In the genomic region with DNA sequence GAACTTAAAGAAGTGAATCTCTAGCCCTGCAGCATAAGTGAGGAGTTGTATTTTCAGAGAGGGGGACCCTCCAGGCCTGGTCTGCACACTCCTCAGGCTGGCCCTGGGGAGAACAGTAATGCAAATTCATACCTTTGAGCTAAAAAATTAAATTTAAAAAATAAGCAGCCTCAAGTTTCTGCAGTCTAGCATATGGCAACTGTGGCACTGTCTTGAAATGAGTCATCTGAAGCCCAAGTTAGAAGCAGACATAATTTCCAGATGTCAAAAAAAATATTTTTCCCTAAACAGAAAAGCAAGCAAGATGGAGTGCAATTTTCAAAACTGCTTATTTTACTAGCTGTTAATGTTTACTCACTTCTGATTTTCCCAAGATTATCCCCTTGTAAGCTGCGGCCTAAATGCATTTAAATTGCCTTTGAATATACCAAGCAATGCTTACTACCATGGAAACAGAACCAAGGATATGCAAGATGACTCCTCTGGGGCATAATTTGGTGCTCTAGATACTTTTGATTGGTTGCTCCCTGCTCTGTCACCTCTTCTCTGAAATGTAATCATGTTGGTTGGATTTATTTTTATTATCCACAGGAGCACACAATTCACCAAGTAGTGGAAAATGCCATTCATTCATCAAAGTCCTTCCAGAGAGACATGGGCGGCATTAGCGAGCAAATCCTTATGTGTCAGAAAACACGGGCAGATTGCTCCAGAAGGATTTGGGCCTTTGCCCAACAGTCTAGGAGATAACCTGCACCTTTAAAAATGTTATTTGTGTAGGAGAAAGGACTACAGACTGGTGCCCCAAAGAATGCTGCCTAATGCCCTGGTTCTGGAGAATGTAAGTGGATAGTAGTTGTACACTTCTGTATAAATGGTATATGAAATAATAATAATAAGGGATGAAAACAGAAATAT, we compare ENCODE assay signal across 18 cellular contexts. TPM values are rescaled to one million over a fixed set of nuclear protein-coding genes. Genes with fewer than 3 reads are reported as not detected.
A peak's percentile ranks its signal among the peaks of the same experiment; 100 is the strongest.
DNase-seq lines count a peak whose midpoint lies in the region; ATAC-seq and TF ChIP-seq lines count a peak whose summit lies in the region.
"Had no signal": no experiment of that assay in that cellular context is flagged by ENCODE, and none has a peak within 500 bp of the region (broad histone marks: within the 10 kb centered on the region; RNA-seq: fewer than 3 reads in every experiment).

No MANE protein-coding gene starts in this region.

- H3K4me2 ChIP-seq in OCI-LY3 (ENCODE audit: low read length): peak overlapping the region; percentile 64

- BruUV-seq in A673 (replicated peaks; lab: Mats Ljungman, UMichigan): no TSS peak

- CTCF ChIA-PET in A673 (lab: Charles Lee): no interaction called here

- no peak overlapping the region for H3K9ac ChIP-seq in OCI-LY3 (ENCODE audit: low read length)

- no peak for TF ChIP-seq CTCF in OCI-LY3 (IDR thresholded peaks at IDR 0.05; ENCODE audit: low read depth, low read length)
- TF ChIP-seq CTCF in A673 (conservative IDR thresholded peaks at IDR 0.05; ENCODE audit: low read depth, low read length): no peak
- no peak for TF ChIP-seq CTCF in thyroid gland (IDR thresholded peaks at IDR 0.05)

- H4K20me1 ChIP-seq in OCI-LY3 (ENCODE audit: insufficient read depth, low read length): no peaks in the 10 kb centered on the region

- no peak overlapping the region for H2AFZ ChIP-seq in OCI-LY3 (ENCODE audit: low read depth, low read length)

- 84 to 89% methylated on average over 4 of the region's 4 CpGs for WGBS in thyroid gland, 2 donors

- peak; percentile 58 for ATAC-seq in GM18861 (IDR thresholded peaks at IDR 0.05; ENCODE audit: unreplicated experiment)
- peak; percentile 59 for ATAC-seq in HG02885 (IDR thresholded peaks at IDR 0.05; ENCODE audit: poor library complexity, unreplicated experiment)
- ATAC-seq in GM18873 (IDR thresholded peaks at IDR 0.05; ENCODE audit: low FRiP score, unreplicated experiment): no peak
- ATAC-seq: activated T-cell treated with anti-CD3 and anti-CD28 coated beads, Interleukin-2, amount 50 U/mL, for 4 hours; gastrocnemius medialis; HepG2; mucosa of descending colon had no signal

- DNase-seq in AG08395 (ENCODE audit: low spot score) (peak; percentile 24), NCI-H526 treated with DMSO at 0.1 percent for 48 hours (lab: John Stamatoyannopoulos, UW) (no peak), A673 (ENCODE audit: low spot score) (no peak), thyroid gland (no peak)
- DNase-seq: ACHN; activated CD4-positive, CD25-positive, alpha-beta regulatory T cell treated with anti-CD3 and anti-CD28 coated beads, Interleukin-2, amount 50 U/mL, for 72 hours; activated T-cell treated with anti-CD3 and anti-CD28 coated beads, Interleukin-2, amount 50 U/mL, for 4 hours; aorta; effector CD4-positive, alpha-beta T cell; gastrocnemius medialis; mucosa of descending colon; OCI-M1 had no signal

- peak overlapping the region; percentile 76 for H3K27ac ChIP-seq in OCI-LY3 (ENCODE audit: low read length)
- no peak overlapping the region for H3K27ac ChIP-seq in A673 (ENCODE audit: low read depth, low read length, poor library complexity, severe bottlenecking)
- H3K27ac ChIP-seq in thyroid gland: no peak overlapping the region
- H3K27ac ChIP-seq: gastrocnemius medialis, prostate gland had no signal

- TF ChIP-seq POLR2A in thyroid gland (IDR thresholded peaks at IDR 0.05): no peak

- intact Hi-C loops in A673 (cut with micrococcal nuclease; ENCODE audit: unreplicated experiment): loop anchor here (2.0 to 10.0 kb wide), 2 partner anchors 135 to 373 kb away; no protein-coding TSS in a partner anchor
- intact Hi-C loops in thyroid gland (cut with DNase I): no loop called here

- no peaks in the 10 kb centered on the region for H3K79me2 ChIP-seq in OCI-LY3 (ENCODE audit: low read length)

- H3K4me3 ChIP-seq in OCI-LY3 (ENCODE audit: low read length) (peak overlapping the region; percentile 12; the same call in 1 of the 2 replicates), A673 (ENCODE audit: low read depth, low read length, poor library complexity, severe bottlenecking) (no peak overlapping the region), thyroid gland (replicated peaks in 1 of 3) (no peak overlapping the region)
- H3K4me3 ChIP-seq: gastrocnemius medialis, mucosa of descending colon, prostate gland had no signal

- H3K9me3 ChIP-seq in OCI-LY3 (ENCODE audit: insufficient read depth, low read length) (no peaks in the 10 kb centered on the region), A673 (ENCODE audit: low read depth, low read length, poor library complexity, severe bottlenecking) (no peaks in the 10 kb centered on the region), thyroid gland (no peaks in the 10 kb centered on the region)
- H3K9me3 ChIP-seq: gastrocnemius medialis, mucosa of descending colon, prostate gland had no signal

- H3K27me3 ChIP-seq in OCI-LY3 (ENCODE audit: low read depth, low read length): no peaks in the 10 kb centered on the region
- H3K27me3 ChIP-seq in A673 (replicated peaks; ENCODE audit: insufficient read depth, low read depth, low read length, poor library complexity): no peaks in the 10 kb centered on the region
- no peaks in the 10 kb centered on the region for H3K27me3 ChIP-seq in thyroid gland
- H3K27me3 ChIP-seq: gastrocnemius medialis had no signal

- no peaks in the 10 kb centered on the region for H3K36me3 ChIP-seq in OCI-LY3 (replicated peaks; ENCODE audit: low read depth, low read length)
- no peaks in the 10 kb centered on the region for H3K36me3 ChIP-seq in A673 (ENCODE audit: insufficient read depth, low read length, poor library complexity, severe bottlenecking)
- no peaks in the 10 kb centered on the region for H3K36me3 ChIP-seq in thyroid gland
- H3K36me3 ChIP-seq: gastrocnemius medialis, prostate gland had no signal

- peaks cover 38% of the 10 kb centered on the region for H3K4me1 ChIP-seq in OCI-LY3 (ENCODE audit: low read length)
- H3K4me1 ChIP-seq in A673 (ENCODE audit: insufficient read depth, low read length, poor library complexity, severe bottlenecking): peaks cover 2% of the 10 kb centered on the region
- no peaks in the 10 kb centered on the region for H3K4me1 ChIP-seq in thyroid gland
- H3K4me1 ChIP-seq: gastrocnemius medialis, prostate gland had no signal

- POLR2A ChIA-PET in A673 (lab: Charles Lee; ENCODE audit: low non-redundant PET): no interaction called here

RNA-seq across cellular contexts. Expression of a gene that starts 25.0 kb away (rescaled TPM):
- total RNA-seq in A673 (2021): 16.3 and 17.9 TPM in 2 replicates
- total RNA-seq in thyroid gland: 100 to 1,000 TPM; 151 to 245 (median 214) TPM

RNA-seq across cellular contexts. Expression of a gene that starts 58.8 kb away (rescaled TPM):
- total RNA-seq in A673 (2021) (52.3 and 54.5 TPM in 2 replicates), thyroid gland (10 to 100 TPM; 41.9 to 65.8 (median 44.5) TPM)
